8 cellular contexts compared by ENCODE assay signal in genomic region chr13:44815507-44816074, GRCh38.
DNase-seq lines count a peak whose midpoint lies in the region; TF ChIP-seq lines count a peak whose summit lies in the region.

No MANE protein-coding gene starts in this region.

- H3K36me3 Mint-ChIP-seq in CD4-positive, alpha-beta memory T cell = no peaks in the 10 kb centered on the region

- CTCF ChIA-PET in RWPE1 (lab: Yijun Ruan, JAX) = interaction anchor here (0.5 to 0.7 kb wide), 5 partner anchors 10 to 326 kb away, joined by 3 to 4 read pairs (median 4); no protein-coding TSS in a partner anchor
- CTCF ChIA-PET in CD4-positive, alpha-beta memory T cell (lab: Charles Lee; ENCODE audit: partially characterized antibody) = no interaction called here

- DNase-seq in NK-92 treated with Interleukin-12 subunit alpha and Interleukin-12 subunit beta, amount 100 ng/mL, for 24 hours (lab: John Stamatoyannopoulos, UW) = peak; percentile 43
- DNase-seq in NK-92 (lab: John Stamatoyannopoulos, UW; ENCODE audit: unreplicated experiment) = no peak
- peak; percentile 94 for DNase-seq in RWPE1 (ENCODE audit: low spot score)
- peak; percentile 96 for DNase-seq in fibroblast of the aortic adventitia (ENCODE audit: low read depth)
- peak in 2 of 3 experiments; percentile 11 to 34 for DNase-seq in stimulated activated CD4-positive, alpha-beta T cell treated with anti-CD3 and anti-CD28 coated beads, TNF-alpha, amount 100 ng/mL, for 24 hours (ENCODE audit: low read depth in 3 of 3)
- no peak for DNase-seq in CD4-positive, alpha-beta memory T cell
- DNase-seq in COR-L47 (lab: John Stamatoyannopoulos, UW) = no peak
- DNase-seq in GDM1 (lab: John Stamatoyannopoulos, UW) = no peak

- no peaks in the 10 kb centered on the region for H3K4me1 ChIP-seq in CD4-positive, alpha-beta memory T cell (ENCODE audit: insufficient read depth, low read length)

- H3K36me3 ChIP-seq in CD4-positive, alpha-beta memory T cell (ENCODE audit: insufficient read depth, low read length) = no peaks in the 10 kb centered on the region

- H3K27me3 ChIP-seq in CD4-positive, alpha-beta memory T cell (ENCODE audit: insufficient read depth, low read length) = no peaks in the 10 kb centered on the region

- no peak overlapping the region for H3K27ac Mint-ChIP-seq in CD4-positive, alpha-beta memory T cell

- H3K9me3 ChIP-seq in CD4-positive, alpha-beta memory T cell (ENCODE audit: control insufficient read depth in 1 of 2, low read length in 2 of 2) = no peaks in the 10 kb centered on the region

- peaks cover 5 to 13% of the 10 kb centered on the region in 2 donors for H3K27me3 Mint-ChIP-seq in CD4-positive, alpha-beta memory T cell

- peaks cover 0 to 2% (median 0%) of the 10 kb centered on the region in 8 donors for H3K9me3 Mint-ChIP-seq in CD4-positive, alpha-beta memory T cell

- intact Hi-C loops in CD4-positive, alpha-beta memory T cell (cut with micrococcal nuclease) = no loop called here

- POLR2A ChIA-PET in RWPE1 (lab: Yijun Ruan, JAX; ENCODE audit: low non-redundant PET) = no interaction called here
- POLR2A ChIA-PET in CD4-positive, alpha-beta memory T cell (lab: Charles Lee; ENCODE audit: partially characterized antibody) = no interaction called here

- H3K4me1 Mint-ChIP-seq in CD4-positive, alpha-beta memory T cell = no peaks in the 10 kb centered on the region

- no peak overlapping the region for H3K4me3 ChIP-seq in fibroblast of the aortic adventitia (ENCODE audit: low read depth, low read length)
- H3K4me3 ChIP-seq in CD4-positive, alpha-beta memory T cell (ENCODE audit: low read length in 2 of 2) = no peak overlapping the region

- peak overlapping the region; percentile 88 for H3K27ac ChIP-seq in RWPE1
- no peak overlapping the region for H3K27ac ChIP-seq in CD4-positive, alpha-beta memory T cell (ENCODE audit: low read depth, low read length)

- no peak overlapping the region for H3K4me3 Mint-ChIP-seq in CD4-positive, alpha-beta memory T cell

- no peak for TF ChIP-seq CTCF in RWPE1 (conservative IDR thresholded peaks at IDR 0.05; ENCODE audit: low read depth)
- no peak for TF ChIP-seq CTCF in fibroblast of the aortic adventitia (IDR thresholded peaks at IDR 0.05; ENCODE audit: insufficient read depth, low read length)

Comparison
In these comparisons a context has a peak if more than half of its experiments do, and no peak if none do; other contexts are left out.
1. DNase-seq: peak in NK-92 treated with Interleukin-12 subunit alpha and Interleukin-12 subunit beta, amount 100 ng/mL, for 24 hours (single experiment), RWPE1 (single experiment), fibroblast of the aortic adventitia (single experiment) and stimulated activated CD4-positive, alpha-beta T cell treated with anti-CD3 and anti-CD28 coated beads, TNF-alpha, amount 100 ng/mL, for 24 hours (2 of 3); none in NK-92 (single experiment), CD4-positive, alpha-beta memory T cell (0 of 5), COR-L47 (single experiment) and GDM1 (single experiment).